Comparison of ENCODE assay signal across 25 cellular contexts in the genomic region with DNA sequence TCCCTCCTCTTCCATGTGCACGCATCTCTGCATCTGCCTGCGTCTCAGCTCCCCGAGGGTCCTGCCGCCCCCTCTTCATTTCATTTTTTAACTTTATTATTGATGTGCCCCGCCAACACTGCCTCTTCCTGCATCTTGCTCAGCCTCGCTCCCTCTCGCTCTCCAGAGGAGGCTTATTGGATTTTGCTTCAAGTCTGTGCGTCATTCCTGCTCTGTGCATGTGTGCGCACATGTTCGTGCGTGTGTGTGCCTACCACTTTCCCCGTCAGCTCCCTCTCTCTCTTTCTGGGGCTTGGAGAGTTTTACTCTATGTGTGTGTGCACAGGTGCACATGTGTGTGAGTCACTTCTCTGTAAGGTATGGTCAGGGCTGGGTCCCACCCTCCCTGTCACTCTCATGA.
"Had no signal": no experiment of that assay in that cellular context is flagged by ENCODE, and none has a peak within 500 bp of the region (broad histone marks: within the 10 kb centered on the region; RNA-seq: fewer than 3 reads in every experiment).

No MANE protein-coding gene starts in this region.

- H3K4me1 ChIP-seq: gastroesophageal sphincter, heart right ventricle, left ventricle myocardium inferior, lower lobe of right lung, pancreas, right lobe of liver, suprapubic skin, transverse colon, vagina had no signal

- H3K9me3 ChIP-seq: lower lobe of right lung, pancreas, right lobe of liver, suprapubic skin, transverse colon had no signal

- ATAC-seq: esophagus mucosa; gastroesophageal sphincter; heart right ventricle; left colon; lower lobe of right lung; naive thymus-derived CD8-positive, alpha-beta T cell; pancreas; right lobe of liver; stimulated activated naive CD8-positive, alpha-beta T cell treated with anti-CD3 and anti-CD28 coated beads, Interleukin-15, amount 100 ng/mL, for 72 hours had no signal

- H3K36me3 ChIP-seq: gastroesophageal sphincter, heart right ventricle, left ventricle myocardium inferior, lower lobe of right lung, pancreas, right lobe of liver, suprapubic skin, transverse colon, vagina had no signal

- H3K27ac ChIP-seq: epithelial cell of prostate, gastroesophageal sphincter, heart right ventricle, left ventricle myocardium inferior, lower lobe of right lung, pancreas, right lobe of liver, suprapubic skin, transverse colon, vagina had no signal

- FAIRE-seq: colon, islet of Langerhans, pancreas, small intestine had no signal

- H3K27me3 ChIP-seq: gastroesophageal sphincter, heart right ventricle, pancreas, right lobe of liver, transverse colon, vagina had no signal

- H3K4me3 ChIP-seq: gastroesophageal sphincter, heart right ventricle, left ventricle myocardium inferior, lower lobe of right lung, pancreas, right lobe of liver, suprapubic skin, transverse colon, vagina had no signal

- DNase-seq: effector CD8-positive, alpha-beta T cell; endodermal cell; foreskin fibroblast; heart right ventricle; hippocampal formation; left colon; left ventricle myocardium inferior; lower lobe of right lung; naive thymus-derived CD8-positive, alpha-beta T cell; pancreas; right lobe of liver; small intestine; stimulated activated CD4-positive, alpha-beta T cell treated with anti-CD3 and anti-CD28 coated beads, Interleukin-15, amount 100 ng/mL, for 24 hours; stimulated activated CD4-positive, alpha-beta T cell treated with anti-CD3 and anti-CD28 coated beads, Interleukin-4, amount 100 ng/mL, for 1 hour; stimulated activated CD8-positive, alpha-beta memory T cell treated with anti-CD3 and anti-CD28 coated beads, Interleukin-4, amount 100 ng/mL, for 48 hours; stimulated activated naive CD4-positive, alpha-beta T cell; stimulated activated naive CD8-positive, alpha-beta T cell treated with anti-CD3 and anti-CD28 coated beads, Interleukin-15, amount 100 ng/mL, for 72 hours; transverse colon had no signal
